Comparison of ENCODE assay signal across 8 cellular contexts in genomic region chr1:226109829-226110248, GRCh38. TPM values are rescaled to one million over a fixed set of nuclear protein-coding genes. Genes with fewer than 3 reads are reported as not detected.
DNase-seq lines count a peak whose midpoint lies in the region; ATAC-seq and TF ChIP-seq lines count a peak whose summit lies in the region.

No MANE protein-coding gene starts in this region.

- H3K4me1 ChIP-seq in mammary epithelial cell (ENCODE audit: insufficient read depth, low read length): peaks cover 18% of the 10 kb centered on the region
- H3K4me1 ChIP-seq in spleen: peaks cover 17 to 58% (median 35%) of the 10 kb centered on the region in 6 donors

- peak overlapping the region; percentile 64 for H3K9ac ChIP-seq in mammary epithelial cell (ENCODE audit: insufficient read depth, low read length)

- H3K27ac ChIP-seq in 22Rv1 (peak overlapping the region; percentile 90), mammary epithelial cell (ENCODE audit: insufficient read depth, low read depth, low read length) (peak overlapping the region; percentile 74), spleen (peak overlapping the region; percentile 95 to 99 (median 96))

- CTCF ChIA-PET in mammary epithelial cell (lab: Charles Lee; ENCODE audit: low non-redundant PET): interaction anchor here (0.6 to 1.8 kb wide), 2 partner anchors 45 to 91 kb away, joined by 3 to 6 read pairs; no protein-coding TSS in a partner anchor

- dilution Hi-C loops in mammary epithelial cell (cut with HindIII; ENCODE audit: low sequenced_read_pairs): no loop called here

- 1% methylated on average over 11 of the region's 57 CpGs for WGBS in mammary epithelial cell (ENCODE audit: low coverage, missing lambda C conversion rate)
- 0 to 2% (median 1%) methylated on average over 17 to 57 of the region's 57 CpGs for WGBS in spleen, 5 donors

- H3K9me3 ChIP-seq in mammary epithelial cell (replicated peaks; ENCODE audit: insufficient read depth, low read length) (no peaks in the 10 kb centered on the region), spleen (no peaks in the 10 kb centered on the region)

- no peaks in the 10 kb centered on the region for H3K36me3 Mint-ChIP-seq in immature natural killer cell

- TF ChIP-seq CTCF in 22Rv1 (IDR thresholded peaks at IDR 0.05) (no peak), WI38 (IDR thresholded peaks at IDR 0.05; ENCODE audit: low read depth, low read length) (no peak), mammary epithelial cell (conservative IDR thresholded peaks at IDR 0.05 in 1 of 2, IDR thresholded peaks at IDR 0.05 in 1 of 2; ENCODE audit: extremely low read depth in 1 of 2, insufficient read depth in 1 of 2, low read depth in 1 of 2, low read length in 2 of 2) (no peak), spleen (IDR thresholded peaks at IDR 0.05 in 8 of 11, conservative IDR thresholded peaks at IDR 0.05 in 3 of 11) (peak in 2 of 11 experiments; percentile 33 to 34)

- no TSS peak for BruUV-seq in mammary epithelial cell (replicated peaks; lab: Mats Ljungman, UMichigan)

- H4K20me1 ChIP-seq in mammary epithelial cell (ENCODE audit: insufficient read depth, low read length): no peaks in the 10 kb centered on the region

- TF ChIP-seq POLR2A in spleen (IDR thresholded peaks at IDR 0.05): peak in 1 of 3 donors; percentile 40

- H3K36me3 ChIP-seq in mammary epithelial cell (ENCODE audit: insufficient read depth, low read length) (no peaks in the 10 kb centered on the region), spleen (no peaks in the 10 kb centered on the region)

- H3K4me3 Mint-ChIP-seq in immature natural killer cell: peak overlapping the region; percentile 92 to 98 (median 95)

- H3K4me3 ChIP-seq in WI38 (ENCODE audit: low read depth, low read length): peak overlapping the region; percentile 65
- peak overlapping the region; percentile 53 to 82 (median 56) for H3K4me3 ChIP-seq in mammary epithelial cell (replicated peaks in 1 of 3; ENCODE audit: insufficient read depth in 1 of 3, low read depth in 2 of 3, low read length in 3 of 3)
- H3K4me3 ChIP-seq in spleen: peak overlapping the region; percentile 54 to 85 (median 64)

- DNase-seq in NCI-H2171 treated with DMSO at 0.1 percent for 48 hours (lab: John Stamatoyannopoulos, UW) (peak; percentile 95), mammary epithelial cell (peak; percentile 82), immature natural killer cell (peak; percentile 79 to 84 (median 83)), spleen (peak; percentile 96)

- H3K27me3 ChIP-seq in mammary epithelial cell (ENCODE audit: insufficient read depth, low read length) (no peaks in the 10 kb centered on the region), spleen (replicated peaks in 1 of 7) (no peaks in the 10 kb centered on the region)

- no peaks in the 10 kb centered on the region for H3K9me3 Mint-ChIP-seq in immature natural killer cell

- H3K4me1 Mint-ChIP-seq in immature natural killer cell: peaks cover 20 to 29% of the 10 kb centered on the region in 2 donors

- in situ Hi-C loops in mammary epithelial cell (cut with MboI; ENCODE audit: low sequenced_read_pairs in 2 of 2): no loop called here

- peaks cover 2 to 10% (median 8%) of the 10 kb centered on the region in 3 donors for H3K27me3 Mint-ChIP-seq in immature natural killer cell (ENCODE audit: low read depth in 3 of 3)

- intact Hi-C loops in mammary epithelial cell (cut with micrococcal nuclease) (loop anchor here (1.0 kb wide), 1 partner anchor 12 kb away; no protein-coding TSS in a partner anchor), spleen (cut with DNase I; ENCODE audit: low total_unique reads) (no loop called here)

- H3K4me2 ChIP-seq in mammary epithelial cell (ENCODE audit: insufficient read depth, low read depth, low read length): peak overlapping the region; percentile 99

- peak; percentile 62 for ATAC-seq in GM18519 (IDR thresholded peaks at IDR 0.05; ENCODE audit: low FRiP score, unreplicated experiment)
- peak; percentile 75 for ATAC-seq in HG03045 (IDR thresholded peaks at IDR 0.05; ENCODE audit: unreplicated experiment)

- peak overlapping the region; percentile 91 to 97 (median 94) for H3K27ac Mint-ChIP-seq in immature natural killer cell

- H3K79me2 ChIP-seq in mammary epithelial cell (ENCODE audit: insufficient read depth, low read length): no peaks in the 10 kb centered on the region

- peak overlapping the region; percentile 96 for H2AFZ ChIP-seq in mammary epithelial cell (ENCODE audit: low read depth, low read length)

RNA-seq across cellular contexts. Expression of gene H3-3A, which starts 47.3 kb away (rescaled TPM):
- total RNA-seq in mammary epithelial cell: 100 to 1,000 TPM; 209 to 262 TPM
- polyA plus RNA-seq in mammary epithelial cell: 394 TPM
- polyA minus RNA-seq in mammary epithelial cell: 16.2 TPM
- polyA plus RNA-seq in immature natural killer cell: 1,000 to 10,000 TPM in 1 of 3 donors, 100 to 1,000 TPM in 2; 850 to 1,086 (median 967) TPM
- 100 to 1,000 TPM; 362 to 685 (median 490) TPM for total RNA-seq in spleen
- 1,000 to 10,000 TPM in 1 of 3 donors, 100 to 1,000 TPM in 2; 837 to 1,089 (median 864) TPM for polyA plus RNA-seq in spleen

Comparison
In these comparisons a context has a peak if more than half of its experiments do, and no peak if none do; other contexts are left out.
1. Peak in every context shown above with its lines: DNase-seq, ATAC-seq, H3K4me3 ChIP-seq and H3K27ac ChIP-seq.